8 cellular contexts compared by ENCODE assay signal in genomic region chr14:77032854-77033621, GRCh38. TPM values are rescaled to one million over a fixed set of nuclear protein-coding genes. Genes with fewer than 3 reads are reported as not detected.
A peak's percentile ranks its signal among the peaks of the same experiment; 100 is the strongest.
DNase-seq lines count a peak whose midpoint lies in the region; ATAC-seq and TF ChIP-seq lines count a peak whose summit lies in the region.

No MANE protein-coding gene starts in this region.

- peak; percentile 79 for DNase-seq in DMS114 treated with DMSO at 0.1 percent for 48 hours (lab: John Stamatoyannopoulos, UW; ENCODE audit: unreplicated experiment)
- peak; percentile 93 for DNase-seq in NCI-H2196 (lab: John Stamatoyannopoulos, UW; ENCODE audit: unreplicated experiment)
- DNase-seq in WERI-Rb-1, result peak; percentile 95
- peak; percentile 99 to 100 for DNase-seq in cardiac fibroblast (ENCODE audit: low read depth in 2 of 2)
- DNase-seq in inferior parietal cortex (ENCODE audit: extremely low spot score), result peak; percentile 64
- peak; percentile 84 for DNase-seq in smooth muscle cell (lab: John Stamatoyannopoulos, UW; ENCODE audit: unreplicated experiment)

- H3K27ac ChIP-seq in WERI-Rb-1 (peak overlapping the region; percentile 93), smooth muscle cell (ENCODE audit: low read depth) (peak overlapping the region; percentile 96)

- H3K27me3 ChIP-seq in WERI-Rb-1 (ENCODE audit: insufficient read depth, low read depth, severe bottlenecking) (no peaks in the 10 kb centered on the region), smooth muscle cell (ENCODE audit: low read depth) (no peaks in the 10 kb centered on the region)

- H2AFZ ChIP-seq in smooth muscle cell (ENCODE audit: low read depth), result no peak overlapping the region

- TF ChIP-seq CTCF in WERI-Rb-1 (IDR thresholded peaks at IDR 0.05; ENCODE audit: low read depth, low read length) (0 out of 2 replicates have a peak, but pooled peaks have one; percentile 33), cardiac fibroblast (IDR thresholded peaks at IDR 0.05; ENCODE audit: low read depth, low read length) (no peak), smooth muscle cell (IDR thresholded peaks at IDR 0.05; ENCODE audit: borderline replicate concordance, insufficient read depth, poor library complexity, severe bottlenecking) (no peak)

- H3K4me1 ChIP-seq in smooth muscle cell (ENCODE audit: low read depth), result peaks cover 46% of the 10 kb centered on the region

- ATAC-seq in HG02938 (IDR thresholded peaks at IDR 0.05; ENCODE audit: unreplicated experiment), result peak; percentile 7
- no peak for ATAC-seq in GM18502 (IDR thresholded peaks at IDR 0.05; ENCODE audit: poor library complexity, unreplicated experiment)

- H3K79me2 ChIP-seq in smooth muscle cell (ENCODE audit: low read depth), result peaks cover 13% of the 10 kb centered on the region

- no peaks in the 10 kb centered on the region for H4K20me1 ChIP-seq in smooth muscle cell (ENCODE audit: low read depth)

- H3K4me2 ChIP-seq in smooth muscle cell, result peak overlapping the region; percentile 87

- H3K9me3 ChIP-seq in WERI-Rb-1 (ENCODE audit: severe bottlenecking) (no peaks in the 10 kb centered on the region), smooth muscle cell (replicated peaks; ENCODE audit: low read depth) (no peaks in the 10 kb centered on the region)

- H3K36me3 ChIP-seq in WERI-Rb-1 (no peaks in the 10 kb centered on the region), smooth muscle cell (ENCODE audit: low read depth) (no peaks in the 10 kb centered on the region)

- peak overlapping the region; percentile 92 for H3K9ac ChIP-seq in smooth muscle cell (ENCODE audit: low read depth)

- peaks cover 40% of the 10 kb centered on the region for H3F3A ChIP-seq in smooth muscle cell (ENCODE audit: low read depth)

- H3K4me3 ChIP-seq in WERI-Rb-1 (ENCODE audit: low read depth, low read length) (peak overlapping the region; percentile 55), cardiac fibroblast (replicated peaks in 1 of 2; ENCODE audit: low read depth in 2 of 2, low read length in 2 of 2) (peak overlapping the region; percentile 55 to 62), smooth muscle cell (peak overlapping the region; percentile 46)

- WGBS in smooth muscle cell (ENCODE audit: low lambda C conversion rate), result 1% methylated on average over 49 of the region's 50 CpGs

RNA-seq across cellular contexts. Expression of gene IRF2BPL, which starts 4.5 kb away (rescaled TPM):
- 33.2 and 33.9 TPM in 2 replicates for total RNA-seq in smooth muscle cell
- 58.0 and 66.3 TPM in 2 replicates for polyA plus RNA-seq in smooth muscle cell
